Comparison of ENCODE assay signal across 8 cellular contexts in genomic region chr15:73633111-73633990, GRCh38. TPM values are rescaled to one million over a fixed set of nuclear protein-coding genes. Genes with fewer than 3 reads are reported as not detected.
A peak's percentile ranks its signal among the peaks of the same experiment; 100 is the strongest.
DNase-seq lines count a peak whose midpoint lies in the region; ATAC-seq and TF ChIP-seq lines count a peak whose summit lies in the region.

Gene NPTN, minus strand, starts transcription at chr15:73633389. Its CDS starts 174 bp downstream, at chr15:73633215.

- peaks cover 8 to 43% (median 28%) of the 10 kb centered on the region in 4 donors for H3K4me1 ChIP-seq in liver (ENCODE audit: control insufficient read depth in 4 of 4, insufficient read depth in 4 of 4, low read length in 3 of 4)

- DNase-seq in C1 segment of cervical spinal cord (lab: John Stamatoyannopoulos, UW) (peak; percentile 48 to 99 (median 97)), NCI-H748 treated with DMSO at 0.1 percent for 48 hours (lab: John Stamatoyannopoulos, UW) (peak; percentile 53), dermis blood vessel endothelial cell (peak; percentile 99)
- DNase-seq in activated CD4-positive, alpha-beta T cell treated with anti-CD3 and anti-CD28 coated beads, Interleukin-2, amount 50 U/mL, for 4 hours = peak; percentile 97 to 98
- DNase-seq in stimulated activated CD4-positive, alpha-beta T cell treated with anti-CD3 and anti-CD28 coated beads, Interleukin-4, amount 100 ng/mL, for 24 hours = peak; percentile 98

- TF ChIP-seq CTCF in liver (IDR thresholded peaks at IDR 0.05; ENCODE audit: low read depth, low read length, missing input control) = no peak

- no peaks in the 10 kb centered on the region for H3K36me3 ChIP-seq in liver (ENCODE audit: control insufficient read depth in 4 of 4, insufficient read depth in 3 of 4, low read depth in 1 of 4, low read length in 3 of 4)

- H3K4me3 ChIP-seq in liver (ENCODE audit: low read depth in 1 of 3, low read length in 3 of 3) = peak within 1 kb of the TSS; percentile 69 to 99 (median 90)

- no peaks in the 10 kb centered on the region for H3K9me3 ChIP-seq in liver (ENCODE audit: control insufficient read depth in 4 of 4, low read length in 3 of 4)

- ATAC-seq in GM19372 (IDR thresholded peaks at IDR 0.05; ENCODE audit: low read depth, unreplicated experiment) (peak; percentile 79), HG03558 (IDR thresholded peaks at IDR 0.05; ENCODE audit: extremely low read depth, unreplicated experiment) (peak; percentile 58)

- WGBS in liver = 3% methylated on average over 62 of the region's 62 CpGs

- peak within 1 kb of the TSS; percentile 72 to 88 for H3K27ac ChIP-seq in liver (ENCODE audit: low read depth in 1 of 2, low read length in 2 of 2)

- H3K9ac ChIP-seq in liver (ENCODE audit: low read depth in 1 of 2, low read length in 2 of 2) = peak within 1 kb of the TSS; percentile 69 to 73

- no peak for TF ChIP-seq RAD21 in liver (IDR thresholded peaks at IDR 0.05)

- H3K27me3 ChIP-seq in liver (ENCODE audit: control insufficient read depth in 4 of 4, insufficient read depth in 4 of 4, low read length in 3 of 4) = no peaks in the 10 kb centered on the region

TF ChIP-seq in liver, 16 proteins besides CTCF, POLR2A, EP300 and RAD21:
- TF ChIP-seq HNF4G (IDR thresholded peaks at IDR 0.05) (peak; percentile 30), FOXA2 (IDR thresholded peaks at IDR 0.05) (no peak), YY1 (IDR thresholded peaks at IDR 0.05) (peak; percentile 17), HNF4A (conservative IDR thresholded peaks at IDR 0.05) (peak; percentile 62 to 70), ZBTB33 (IDR thresholded peaks at IDR 0.05) (peak; percentile 98), EGR1 (IDR thresholded peaks at IDR 0.05; ENCODE audit: low read depth in 2 of 2) (peak in 1 of 2 donors; percentile 86), NR2F2 (IDR thresholded peaks at IDR 0.05) (no peak), SP1 (IDR thresholded peaks at IDR 0.05) (peak; percentile 70), ATF3 (IDR thresholded peaks at IDR 0.05) (no peak), RXRA (IDR thresholded peaks at IDR 0.05) (peak in 1 of 2 donors; percentile 7), TAF1 (conservative IDR thresholded peaks at IDR 0.05) (peak; percentile 92), GABPA (IDR thresholded peaks at IDR 0.05 in 1 of 2, conservative IDR thresholded peaks at IDR 0.05 in 1 of 2) (no peak), JUND (IDR thresholded peaks at IDR 0.05) (no peak), REST (IDR thresholded peaks at IDR 0.05) (peak; percentile 66)

RNA-seq across cellular contexts. Expression of gene NPTN, which starts in this region (rescaled TPM):
- total RNA-seq in dermis blood vessel endothelial cell (102 and 136 TPM in 2 replicates), liver (10 to 100 TPM; 28.4 to 42.4 TPM)
- 10 to 100 TPM; 16.8 to 39.4 TPM for polyA plus RNA-seq in liver

Comparison
In these comparisons a context has a peak if more than half of its experiments do, and no peak if none do; other contexts are left out.
1. Peak in every context shown above with its lines: DNase-seq, ATAC-seq, H3K4me3 ChIP-seq and H3K27ac ChIP-seq.